ENCODE assay signal across 8 cellular contexts in the genomic region with DNA sequence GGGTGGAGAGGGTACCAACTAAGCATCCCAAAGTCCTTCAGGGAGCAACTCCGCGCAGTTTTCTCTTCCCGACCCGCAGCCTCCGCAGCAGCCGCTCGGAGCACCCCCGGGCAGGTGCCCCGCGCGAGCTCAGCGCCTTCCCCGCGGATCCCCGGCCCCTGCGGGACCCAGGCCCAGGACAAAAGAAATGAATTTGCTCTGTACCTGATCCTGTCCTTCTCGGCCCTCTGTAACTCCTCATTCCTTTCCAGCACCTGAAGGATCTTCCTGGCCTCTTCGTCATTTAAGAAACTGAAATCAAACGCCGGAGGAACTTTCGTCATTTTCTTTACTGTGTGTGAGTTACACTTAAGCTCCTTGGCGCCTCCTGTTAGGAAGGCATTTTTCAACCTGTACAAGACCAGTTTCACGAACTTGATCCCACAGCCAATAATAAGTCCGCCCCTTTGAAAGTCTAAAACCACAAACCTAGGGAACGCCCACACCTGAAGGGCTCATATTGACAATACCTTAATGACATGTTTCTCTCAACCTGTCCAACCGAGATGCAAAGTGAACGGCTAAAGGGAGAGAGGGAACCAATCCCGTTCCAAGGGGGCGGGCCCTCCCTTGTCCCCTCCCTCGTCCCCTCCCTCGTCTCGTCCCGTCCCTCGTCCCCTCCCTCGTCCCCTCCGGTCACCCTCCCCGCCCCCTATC. TPM values are rescaled to one million over a fixed set of nuclear protein-coding genes. Genes with fewer than 3 reads are reported as not detected.
DNase-seq lines count a peak whose midpoint lies in the region; ATAC-seq, FAIRE-seq and TF ChIP-seq lines count a peak whose summit lies in the region.

A gene with protein sequence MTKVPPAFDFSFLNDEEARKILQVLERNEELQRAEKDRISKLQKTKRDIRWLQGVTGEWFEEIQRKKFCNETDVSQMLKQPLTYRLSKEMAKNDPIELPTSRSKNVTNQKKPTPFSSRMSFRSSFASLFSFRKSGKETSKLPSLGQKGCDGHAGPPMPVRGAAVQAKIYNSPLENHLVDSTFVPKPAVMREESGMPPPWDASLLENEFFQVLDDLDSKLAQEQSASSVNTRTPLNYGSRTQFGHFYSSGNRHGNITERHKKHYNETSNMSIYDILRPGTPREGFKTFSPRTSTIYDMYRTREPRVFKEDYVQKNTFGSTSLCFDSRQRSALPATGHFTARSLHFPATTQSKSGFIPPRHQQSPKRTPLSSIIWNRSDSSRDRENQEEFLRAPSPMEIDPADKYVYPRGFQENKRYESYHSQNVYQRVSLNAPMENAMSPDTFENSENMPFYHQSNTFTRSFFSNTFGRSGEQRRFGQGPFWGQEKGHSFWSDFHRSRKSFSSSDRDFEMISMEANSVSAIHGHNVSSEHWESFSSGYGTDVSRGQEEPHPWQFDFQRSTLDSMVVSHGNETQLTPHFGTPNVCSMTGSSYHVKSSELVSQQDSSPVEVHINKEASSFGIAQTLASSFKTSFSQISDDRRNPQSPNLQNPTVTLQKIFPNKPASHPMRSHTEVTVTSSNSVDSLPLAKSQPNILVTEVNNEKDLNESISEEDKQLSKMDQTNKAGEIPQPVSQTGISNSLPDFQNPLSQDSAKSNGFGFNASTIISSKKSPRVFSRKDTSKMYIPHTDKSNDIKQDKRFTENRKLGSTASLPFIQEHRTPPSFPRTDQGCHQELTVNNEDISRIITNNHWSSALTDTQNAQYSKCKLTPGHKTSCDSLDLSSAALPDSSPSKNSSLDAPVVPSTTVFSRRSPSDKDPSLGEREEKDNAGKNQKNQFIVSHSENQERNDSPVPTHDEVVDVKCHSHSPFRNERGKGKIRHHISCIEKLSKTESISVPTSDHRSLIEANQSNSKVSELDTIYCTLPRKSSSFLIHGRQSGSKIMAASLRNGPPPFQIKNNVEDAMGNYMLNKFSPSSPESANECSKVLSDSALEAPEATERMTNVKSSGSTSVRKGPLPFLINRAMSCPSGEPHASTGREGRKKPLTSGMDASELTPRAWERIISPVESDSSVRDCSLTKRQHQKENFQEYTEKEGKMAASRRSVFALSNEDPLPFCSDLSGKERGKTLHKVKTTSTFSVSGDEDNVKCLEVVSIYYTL (N-terminal part only) (minus strand): TSS at position 555 of the 696 bp plus-strand sequence. CDS start 232 bp downstream, at position 323.

- peak within 1 kb of the TSS; percentile 97 for H3K4me2 ChIP-seq in HCT116 (ENCODE audit: low read length)

- no peak for TF ChIP-seq EP300 in stomach (IDR thresholded peaks at IDR 0.05)

- RAD21 ChIA-PET in HCT116 (lab: Charles Lee; ENCODE audit: low non-redundant PET in 1 of 2, low total read pairs in 2 of 2, uncharacterized antibody in 2 of 2, unreplicated experiment in 2 of 2): interaction anchor here in 1 of 2 experiments (0.7 kb wide), 1 partner anchor 60 kb away, joined by 3 read pairs; no protein-coding TSS in a partner anchor

- no peaks in the 10 kb centered on the region for H3K9me3 Mint-ChIP-seq in neural crest cell

- TSS peak; percentile 62 for BruUV-seq in HCT116 (replicated peaks; lab: Mats Ljungman, UMichigan)

- H3K4me1 ChIP-seq in HCT116 (ENCODE audit: control insufficient read depth in 1 of 2, insufficient read depth in 2 of 2, low read length in 2 of 2) (peaks cover 14 to 20% of the 10 kb centered on the region in 2 experiments), SJCRH30 (no peaks in the 10 kb centered on the region), stomach (peaks cover 7 to 25% (median 21%) of the 10 kb centered on the region in 4 donors)

- TF ChIP-seq RAD21 in HCT116 (IDR thresholded peaks at IDR 0.05; ENCODE audit: low read depth): peak; percentile 27; the same call in 1 of the 2 replicates

- WGBS in stomach, 5 donors: 0 to 1% (median 1%) methylated on average over 37 of the region's 37 CpGs

- H3K36me3 Mint-ChIP-seq in neural crest cell (ENCODE audit: low read depth): no peaks in the 10 kb centered on the region

- no peak for FAIRE-seq in frontal cortex (lab: Jason Lieb, UNC)

- H3K9me3 ChIP-seq in HCT116 (ENCODE audit: control insufficient read depth in 1 of 2, insufficient read depth in 1 of 2, low read depth in 1 of 2, low read length in 2 of 2) (no peaks in the 10 kb centered on the region), MG63 (no peaks in the 10 kb centered on the region), SJCRH30 (replicated peaks) (no peaks in the 10 kb centered on the region), stomach (no peaks in the 10 kb centered on the region)

- peaks cover 63% of the 10 kb centered on the region for H3K27me3 Mint-ChIP-seq in neural crest cell (ENCODE audit: low read depth)

- DNase-seq in ELR (ENCODE audit: low read depth): peak; percentile 78
- peak; percentile 99 for DNase-seq in HCT116 (ENCODE audit: low read depth, low spot score)
- DNase-seq in MG63: peak; percentile 67
- peak; percentile 66 to 73 for DNase-seq in SJCRH30
- peak; percentile 41 to 78 (median 56) for DNase-seq in activated naive CD4-positive, alpha-beta T cell (lab: John Stamatoyannopoulos, UW)
- peak; percentile 70 to 77 for DNase-seq in frontal cortex (ENCODE audit: low spot score in 2 of 2)
- DNase-seq in neural crest cell (ENCODE audit: low read depth, low spot score): peak; percentile 63
- DNase-seq in stomach: peak; percentile 97

- no peak for TF ChIP-seq CTCF in HCT116 (IDR thresholded peaks at IDR 0.05 in 2 of 3, conservative IDR thresholded peaks at IDR 0.05 in 1 of 3; ENCODE audit: borderline replicate concordance in 1 of 3, insufficient read depth in 1 of 3, low read depth in 2 of 3, low read length in 2 of 3)
- TF ChIP-seq CTCF in neural crest cell (conservative IDR thresholded peaks at IDR 0.05): no peak
- TF ChIP-seq CTCF in stomach (IDR thresholded peaks at IDR 0.05): no peak

- CTCF ChIA-PET in HCT116 (lab: Charles Lee): interaction anchor here (1.2 kb wide), 1 partner anchor 9 kb away, joined by 4 read pairs; no protein-coding TSS in a partner anchor

- H3K4me1 Mint-ChIP-seq in neural crest cell: peaks cover 22% of the 10 kb centered on the region

- H3K27ac ChIP-seq in HCT116 (ENCODE audit: low read depth, low read length) (peak within 1 kb of the TSS; percentile 74), SJCRH30 (no peak within 1 kb of the TSS), stomach (peak within 1 kb of the TSS; percentile 85 to 95 (median 89))

- no peaks in the 10 kb centered on the region for H3K9me2 ChIP-seq in HCT116 (ENCODE audit: insufficient read depth)

- POLR2A ChIA-PET in HCT116 (lab: Charles Lee): interaction anchor here (0.8 to 1.5 kb wide), 3 partner anchors 10 to 21 kb away, joined by 3 to 5 read pairs (median 5); no protein-coding TSS in a partner anchor

- ATAC-seq in HCT116: peak; percentile 97

- intact Hi-C loops in HCT116 (cut with micrococcal nuclease) (loop anchor here (5.0 kb wide), 2 partner anchors 54 to 1079 kb away; no protein-coding TSS in a partner anchor), stomach (cut with DNase I; ENCODE audit: low total_unique reads) (no loop called here)

- peaks cover 22% of the 10 kb centered on the region; the same call in 1 of the 2 replicates for H3K79me2 ChIP-seq in HCT116 (ENCODE audit: insufficient read depth, low read length)

- H3K27me3 ChIP-seq in HCT116 (ENCODE audit: insufficient read depth, low read length) (no peaks in the 10 kb centered on the region), MG63 (peaks cover 14% of the 10 kb centered on the region), SJCRH30 (no peaks in the 10 kb centered on the region), stomach (peaks cover 0 to 7% (median 0%) of the 10 kb centered on the region in 3 donors)

- peak within 1 kb of the TSS; percentile 82 for H3K9ac ChIP-seq in HCT116 (ENCODE audit: low read length)

- TF ChIP-seq POLR2A in HCT116 (IDR thresholded peaks at IDR 0.05; ENCODE audit: borderline replicate concordance, extremely low read depth, insufficient read depth, insufficient read length): peak; percentile 70
- TF ChIP-seq POLR2A in stomach (IDR thresholded peaks at IDR 0.05): peak in 2 of 4 donors; percentile 65 to 67

- no peaks in the 10 kb centered on the region for H3K36me3 ChIP-seq in HCT116 (ENCODE audit: control insufficient read depth in 1 of 2, insufficient read depth in 2 of 2, low read length in 2 of 2)
- H3K36me3 ChIP-seq in MG63: no peaks in the 10 kb centered on the region
- no peaks in the 10 kb centered on the region for H3K36me3 ChIP-seq in SJCRH30
- no peaks in the 10 kb centered on the region for H3K36me3 ChIP-seq in stomach

- peak within 1 kb of the TSS; percentile 99 for H2AFZ ChIP-seq in HCT116 (ENCODE audit: low read depth, low read length, poor library complexity, severe bottlenecking)

- H3K4me3 Mint-ChIP-seq in neural crest cell: peak within 1 kb of the TSS; percentile 89

- no peaks in the 10 kb centered on the region for H4K20me1 ChIP-seq in HCT116 (ENCODE audit: insufficient read depth)

- H3K4me3 ChIP-seq in HCT116 (replicated peaks in 1 of 2; ENCODE audit: low read depth in 1 of 2, low read length in 2 of 2) (peak within 1 kb of the TSS; percentile 78 to 86), MG63 (peak within 1 kb of the TSS; percentile 58), SJCRH30 (peak within 1 kb of the TSS; percentile 58), stomach (peak within 1 kb of the TSS; percentile 64 to 72 (median 68))

- peak within 1 kb of the TSS; percentile 61 for H3K27ac Mint-ChIP-seq in neural crest cell (ENCODE audit: unreplicated experiment)

TF ChIP-seq in HCT116, 20 proteins besides CTCF, POLR2A, EP300 and RAD21 (continues in another document):
- TF ChIP-seq EZH2 (IDR thresholded peaks at IDR 0.05) (no peak), SP1 (IDR thresholded peaks at IDR 0.05; ENCODE audit: low read depth) (peak; percentile 89)
- TF ChIP-seq, protein P1, sequence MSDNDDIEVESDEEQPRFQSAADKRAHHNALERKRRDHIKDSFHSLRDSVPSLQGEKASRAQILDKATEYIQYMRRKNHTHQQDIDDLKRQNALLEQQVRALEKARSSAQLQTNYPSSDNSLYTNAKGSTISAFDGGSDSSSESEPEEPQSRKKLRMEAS (IDR thresholded peaks at IDR 0.05): peak; percentile 49; the same call in 1 of the 2 replicates

RNA-seq across cellular contexts. Expression of the gene that starts here (rescaled TPM):
- total RNA-seq in HCT116 (2021; ENCODE audit: unreplicated experiment): 18.3 TPM
- 2.4 and 3.2 TPM in 2 replicates for polyA plus RNA-seq in HCT116 (2012)
- 2.0 TPM in 1 of 2 replicates, not detected in the other for total RNA-seq in MG63 (2014; rRNA removed; shearing (Covaris generic); ENCODE audit: low replicate concordance)
- total RNA-seq in SJCRH30 (2014; rRNA removed; shearing (Covaris generic)): 0.14 and 0.23 TPM in 2 replicates
- under 0.01 TPM for total RNA-seq in frontal cortex
- total RNA-seq in neural crest cell: 0.68 TPM in 2 replicates
- total RNA-seq in stomach: 10 to 100 TPM; 11.6 to 23.7 (median 14.0) TPM
- polyA plus RNA-seq in stomach: 1 to 10 TPM in 1 of 3 donors, under 1 TPM in 2; 0.75 to 2.8 (median 0.92) TPM

Comparison
In these comparisons a context has a peak if more than half of its experiments do, and no peak if none do; other contexts are left out.
1. Peak in DNase-seq and H3K4me3 ChIP-seq in SJCRH30; RNA of the gene not detected or under 1 TPM.
2. Peak in DNase-seq in frontal cortex; RNA of the gene not detected or under 1 TPM.
3. Peak in DNase-seq in neural crest cell; RNA of the gene not detected or under 1 TPM.